Comparison of ENCODE assay signal across 1 cellular context in the genomic region with DNA sequence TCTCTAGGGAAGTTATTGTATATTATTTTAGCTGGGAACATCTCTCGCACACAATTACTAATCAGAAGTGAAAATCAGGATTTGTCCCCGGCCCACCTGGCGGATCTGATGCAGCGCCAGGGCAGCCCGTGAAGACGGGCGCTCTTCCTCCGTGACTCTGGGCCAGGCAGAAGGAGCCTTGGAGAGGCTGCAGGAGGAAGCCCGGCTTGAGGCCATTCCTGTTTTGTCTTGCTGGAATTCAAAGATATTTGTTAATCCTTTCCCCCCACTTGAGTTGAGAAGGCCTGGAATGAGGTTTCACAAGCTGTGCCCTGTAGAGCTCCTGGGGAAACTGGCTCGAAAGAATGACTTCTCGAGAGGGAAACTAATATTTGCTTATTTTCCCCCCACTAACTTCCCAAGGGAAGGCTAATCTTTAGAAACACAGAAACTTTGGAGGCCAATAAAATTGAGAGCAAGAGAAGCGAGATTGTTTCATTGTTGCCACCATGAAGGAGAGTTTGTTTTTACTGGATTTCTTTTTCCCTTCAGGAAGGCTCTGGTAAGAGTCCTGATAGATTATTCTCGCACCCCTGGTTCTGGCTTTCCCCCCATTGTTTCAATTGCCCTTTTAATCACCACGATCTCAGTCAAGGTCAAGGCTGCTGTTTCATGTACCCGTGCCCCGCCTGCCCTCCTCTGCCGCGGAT.
TF ChIP-seq lines count a peak whose summit lies in the region.

No MANE protein-coding gene starts in this region.

TF ChIP-seq in K562, 482 proteins besides CTCF, POLR2A, EP300 and RAD21 (continued from another document):
- TF ChIP-seq HLTF (IDR thresholded peaks at IDR 0.05) (no peak), COPS2 (conservative IDR thresholded peaks at IDR 0.05) (no peak), MCM2 (IDR thresholded peaks at IDR 0.05; ENCODE audit: low read depth) (no peak), HOXB6 (CRISPR knock-in tag; IDR thresholded peaks at IDR 0.05; ENCODE audit: borderline replicate concordance) (no peak), ZNF146 (CRISPR knock-in tag; IDR thresholded peaks at IDR 0.05; ENCODE audit: unreplicated experiment) (no peak), ZFP36 (IDR thresholded peaks at IDR 0.05; ENCODE audit: low read depth, low read length, partially characterized antibody) (peak; percentile 2), KLF6 (CRISPR knock-in tag; IDR thresholded peaks at IDR 0.05; ENCODE audit: borderline replicate concordance) (no peak), ATF7 (IDR thresholded peaks at IDR 0.05) (0 out of 2 replicates have a peak, but pooled peaks have one; percentile 2), ZNF23 (CRISPR knock-in tag; IDR thresholded peaks at IDR 0.05) (no peak), CEBPB (tag; IDR thresholded peaks at IDR 0.05) (no peak), GTF3C2 (IDR thresholded peaks at IDR 0.05; ENCODE audit: borderline replicate concordance, extremely low read depth, insufficient read length) (no peak), BHLHE40 (IDR thresholded peaks at IDR 0.05; ENCODE audit: low read length) (no peak), FOXK2 (conservative IDR thresholded peaks at IDR 0.05 in 1 of 2, IDR thresholded peaks at IDR 0.05 in 1 of 2; ENCODE audit: low read depth in 2 of 2) (no peak), CBFB (CRISPR knock-in tag; IDR thresholded peaks at IDR 0.05) (no peak), ILK (tag; IDR thresholded peaks at IDR 0.05; ENCODE audit: borderline replicate concordance, low read depth) (no peak), GATA2 (CRISPR knock-in tag; IDR thresholded peaks at IDR 0.05) (0 out of 2 replicates have a peak, but pooled peaks have one; percentile 13), DNMT1 (IDR thresholded peaks at IDR 0.05) (no peak), BRD4 (IDR thresholded peaks at IDR 0.05) (no peak), ZNF41 (CRISPR knock-in tag; conservative IDR thresholded peaks at IDR 0.05) (no peak), ZNF584 (CRISPR knock-in tag; IDR thresholded peaks at IDR 0.05; ENCODE audit: low read depth) (no peak), NFE2L1 (tag; IDR thresholded peaks at IDR 0.05; ENCODE audit: borderline replicate concordance, low read depth) (no peak), MAZ (CRISPR knock-in tag; conservative IDR thresholded peaks at IDR 0.05 in 1 of 2, IDR thresholded peaks at IDR 0.05 in 1 of 2) (no peak), SPI1 (IDR thresholded peaks at IDR 0.05; ENCODE audit: borderline replicate concordance, low read depth, low read length) (no peak), USF2 (CRISPR knock-in tag; IDR thresholded peaks at IDR 0.05) (no peak), CXXC5 (CRISPR knock-in tag; IDR thresholded peaks at IDR 0.05) (no peak), GABPB1 (CRISPR knock-in tag; IDR thresholded peaks at IDR 0.05) (no peak), ZKSCAN3 (CRISPR knock-in tag; IDR thresholded peaks at IDR 0.05) (no peak), ZBTB2 (IDR thresholded peaks at IDR 0.05) (peak; percentile 15; the same call in 1 of the 2 replicates), BDP1 (IDR thresholded peaks at IDR 0.05; ENCODE audit: insufficient read depth, insufficient read length) (no peak), MED1 (CRISPR knock-in tag; IDR thresholded peaks at IDR 0.05; ENCODE audit: borderline replicate concordance) (no peak), ZNF197 (CRISPR knock-in tag; IDR thresholded peaks at IDR 0.05; ENCODE audit: low read depth) (no peak), ETV5 (CRISPR knock-in tag; IDR thresholded peaks at IDR 0.05; ENCODE audit: low read depth) (peak; percentile 37; the same call in 1 of the 2 replicates), NBN (IDR thresholded peaks at IDR 0.05; ENCODE audit: low read depth) (no peak), CBX8 (IDR thresholded peaks at IDR 0.05; ENCODE audit: borderline replicate concordance, extremely low read depth, low read depth, low read length, poor library complexity, severe bottlenecking) (no peak), ZNF695 (CRISPR knock-in tag; IDR thresholded peaks at IDR 0.05) (no peak), RBM34 (IDR thresholded peaks at IDR 0.05; ENCODE audit: borderline replicate concordance, insufficient read depth, low read length) (no peak), BRF1 (IDR thresholded peaks at IDR 0.05; ENCODE audit: borderline replicate concordance, extremely low read depth, insufficient read length) (no peak)
- TF ChIP-seq, protein P1, sequence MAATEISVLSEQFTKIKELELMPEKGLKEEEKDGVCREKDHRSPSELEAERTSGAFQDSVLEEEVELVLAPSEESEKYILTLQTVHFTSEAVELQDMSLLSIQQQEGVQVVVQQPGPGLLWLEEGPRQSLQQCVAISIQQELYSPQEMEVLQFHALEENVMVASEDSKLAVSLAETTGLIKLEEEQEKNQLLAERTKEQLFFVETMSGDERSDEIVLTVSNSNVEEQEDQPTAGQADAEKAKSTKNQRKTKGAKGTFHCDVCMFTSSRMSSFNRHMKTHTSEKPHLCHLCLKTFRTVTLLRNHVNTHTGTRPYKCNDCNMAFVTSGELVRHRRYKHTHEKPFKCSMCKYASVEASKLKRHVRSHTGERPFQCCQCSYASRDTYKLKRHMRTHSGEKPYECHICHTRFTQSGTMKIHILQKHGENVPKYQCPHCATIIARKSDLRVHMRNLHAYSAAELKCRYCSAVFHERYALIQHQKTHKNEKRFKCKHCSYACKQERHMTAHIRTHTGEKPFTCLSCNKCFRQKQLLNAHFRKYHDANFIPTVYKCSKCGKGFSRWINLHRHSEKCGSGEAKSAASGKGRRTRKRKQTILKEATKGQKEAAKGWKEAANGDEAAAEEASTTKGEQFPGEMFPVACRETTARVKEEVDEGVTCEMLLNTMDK (IDR thresholded peaks at IDR 0.05; ENCODE audit: borderline replicate concordance, insufficient read depth, low read depth, low read length, poor library complexity, severe bottlenecking): no peak
- TF ChIP-seq, protein P2, sequence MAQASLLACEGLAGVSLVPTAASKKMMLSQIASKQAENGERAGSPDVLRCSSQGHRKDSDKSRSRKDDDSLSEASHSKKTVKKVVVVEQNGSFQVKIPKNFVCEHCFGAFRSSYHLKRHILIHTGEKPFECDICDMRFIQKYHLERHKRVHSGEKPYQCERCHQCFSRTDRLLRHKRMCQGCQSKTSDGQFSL (CRISPR knock-in tag; IDR thresholded peaks at IDR 0.05): no peak
- TF ChIP-seq, protein P2 (tag; IDR thresholded peaks at IDR 0.05): 0 out of 4 replicates have a peak, but pooled peaks of 1 of the 2 experiments have one; percentile 55
TF ChIP-seq in K562: peak in this region for 8.
